In genomic region chr4:40684404-40684803, GRCh38 we compare ENCODE assay signal across 26 cellular contexts. TPM values are rescaled to one million over a fixed set of nuclear protein-coding genes. Genes with fewer than 3 reads are reported as not detected.
"Had no signal": no experiment of that assay in that cellular context is flagged by ENCODE, and none has a peak within 500 bp of the region (broad histone marks: within the 10 kb centered on the region; RNA-seq: fewer than 3 reads in every experiment).

No MANE protein-coding gene starts in this region.

- ATAC-seq: mucosa of descending colon; right cardiac atrium; sciatic nerve; stimulated activated naive CD8-positive, alpha-beta T cell treated with anti-CD3 and anti-CD28 coated beads, Interleukin-15, amount 100 ng/mL, for 72 hours had no signal

- H3K9me3 ChIP-seq: left ventricle myocardium inferior, mucosa of descending colon, pancreas, prostate gland, tibial nerve, upper lobe of left lung had no signal

- H3K27ac Mint-ChIP-seq: mesothelial cell of epicardium; naive thymus-derived CD4-positive, alpha-beta T cell; stimulated activated naive CD8-positive, alpha-beta T cell treated with anti-CD3 and anti-CD28 coated beads, Interleukin-15, amount 100 ng/mL, for 72 hours had no signal

- H2AFZ ChIP-seq: hepatocyte had no signal

- H3K36me3 ChIP-seq: left ventricle myocardium inferior, pancreas, prostate gland, tibial nerve, upper lobe of left lung had no signal

- H3K27me3 Mint-ChIP-seq: naive thymus-derived CD4-positive, alpha-beta T cell; stimulated activated naive CD8-positive, alpha-beta T cell treated with anti-CD3 and anti-CD28 coated beads, Interleukin-15, amount 100 ng/mL, for 72 hours had no signal

- H3K4me1 ChIP-seq: left ventricle myocardium inferior, pancreas, prostate gland, tibial nerve, upper lobe of left lung had no signal

- H3K36me3 Mint-ChIP-seq: mesothelial cell of epicardium; natural killer cell treated with Interleukin-12 subunit alpha and Interleukin-12 subunit beta and Interleukin-15 and Interleukin-18, amount 100 ng/mL, for 72 hours had no signal

- H3K4me3 ChIP-seq: hepatocyte, left ventricle myocardium inferior, lung, mucosa of descending colon, pancreas, prostate gland, skin epidermis, tibial nerve, upper lobe of left lung had no signal

- H3K27ac ChIP-seq: hepatocyte, left ventricle myocardium inferior, pancreas, prostate gland, skin epidermis, tibial nerve, upper lobe of left lung had no signal

- FAIRE-seq: pancreas had no signal

- H3K4me2 ChIP-seq: hepatocyte had no signal

- H3K9me3 Mint-ChIP-seq: mesothelial cell of epicardium; natural killer cell treated with Interleukin-12 subunit alpha and Interleukin-12 subunit beta and Interleukin-15 and Interleukin-18, amount 100 ng/mL, for 72 hours; stimulated activated naive CD8-positive, alpha-beta T cell treated with anti-CD3 and anti-CD28 coated beads, Interleukin-15, amount 100 ng/mL, for 72 hours had no signal

- H3K79me2 ChIP-seq: hepatocyte had no signal

- DNase-seq: islet precursor cell; left ventricle myocardium inferior; mesendoderm; mucosa of descending colon; naive thymus-derived CD4-positive, alpha-beta T cell; pancreas; posterior cingulate gyrus; retina; right cardiac atrium; stimulated activated CD4-positive, alpha-beta T cell treated with anti-CD3 and anti-CD28 coated beads, Interleukin-12 subunit alpha, Interleukin-12 subunit beta, amount 100 ng/mL, for 4 hours; stimulated activated CD4-positive, alpha-beta T cell treated with anti-CD3 and anti-CD28 coated beads, Interleukin-15, amount 100 ng/mL, for 24 hours; stimulated activated CD4-positive, alpha-beta T cell treated with anti-CD3 and anti-CD28 coated beads, Interleukin-2, amount 100 ng/mL, for 24 hours; stimulated activated CD4-positive, alpha-beta T cell treated with anti-CD3 and anti-CD28 coated beads, Interleukin-4, amount 100 ng/mL, for 1 hour; stimulated activated naive CD4-positive, alpha-beta T cell treated with Interleukin-2 at 50 U/mL for 16 hours; stimulated activated naive CD8-positive, alpha-beta T cell treated with anti-CD3 and anti-CD28 coated beads, Interleukin-15, amount 100 ng/mL, for 72 hours; substantia nigra; upper lobe of left lung had no signal

- H3K27me3 ChIP-seq: hepatocyte, pancreas, tibial nerve, upper lobe of left lung had no signal

- H3K4me3 Mint-ChIP-seq: mesothelial cell of epicardium; naive thymus-derived CD4-positive, alpha-beta T cell; natural killer cell treated with Interleukin-12 subunit alpha and Interleukin-12 subunit beta and Interleukin-15 and Interleukin-18, amount 100 ng/mL, for 72 hours; stimulated activated naive CD8-positive, alpha-beta T cell treated with anti-CD3 and anti-CD28 coated beads, Interleukin-15, amount 100 ng/mL, for 72 hours had no signal

RNA-seq across cellular contexts. Expression of gene RBM47, which starts 54.7 kb away (rescaled TPM):
- total RNA-seq: myocyte had no signal
